Comparison of ENCODE assay signal across 11 cellular contexts in genomic region chr20:49685161-49685601, GRCh38. TPM values are rescaled to one million over a fixed set of nuclear protein-coding genes. Genes with fewer than 3 reads are reported as not detected.
DNase-seq lines count a peak whose midpoint lies in the region; TF ChIP-seq lines count a peak whose summit lies in the region.
"Had no signal": no experiment of that assay in that cellular context is flagged by ENCODE, and none has a peak within 500 bp of the region (broad histone marks: within the 10 kb centered on the region; RNA-seq: fewer than 3 reads in every experiment).

No MANE protein-coding gene starts in this region.

- POLR2A ChIA-PET in AG04450 (lab: Yijun Ruan, JAX) = interaction anchor here (0.6 to 0.7 kb wide), 2 partner anchors 128 to 887 kb away, joined by 3 read pairs; partner anchors contain the start of gene SLC9A8

- H3K36me3 ChIP-seq in prostate gland = no peaks in the 10 kb centered on the region

- DNase-seq in AG04450 (ENCODE audit: low read depth, low spot score) = no peak
- DNase-seq in HFFc6 = no peak
- DNase-seq in myocyte (ENCODE audit: low read depth) = peak; percentile 30
- DNase-seq in HCEC 1CT = no peak
- DNase-seq in NAMALWA (ENCODE audit: low spot score) = no peak
- DNase-seq in prostate gland (ENCODE audit: low spot score) = no peak
- no peak for DNase-seq in stimulated activated CD8-positive, alpha-beta memory T cell treated with anti-CD3 and anti-CD28 coated beads, Interleukin-4, amount 100 ng/mL, for 48 hours
- DNase-seq: COR-L47, NCI-H446 treated with DMSO at 0.1 percent for 48 hours had no signal

- no peaks in the 10 kb centered on the region for H3K4me1 ChIP-seq in prostate gland (replicated peaks)

- intact Hi-C loops in prostate gland (cut with DNase I) = no loop called here

- H3K27me3 Mint-ChIP-seq in HFFc6 (ENCODE audit: insufficient read depth) (no peaks in the 10 kb centered on the region), brain (no peaks in the 10 kb centered on the region)

- H3K27me3 ChIP-seq in AG04450 (ENCODE audit: control insufficient read depth, insufficient read depth, low read length) (no peaks in the 10 kb centered on the region), prostate gland (replicated peaks; ENCODE audit: insufficient read depth) (no peaks in the 10 kb centered on the region)

- H3K4me3 ChIP-seq in AG04450 (ENCODE audit: low read depth, low read length) (no peak overlapping the region), prostate gland (no peak overlapping the region)

- H3K27ac Mint-ChIP-seq in HFFc6 (peak overlapping the region; percentile 62), brain (peak overlapping the region; percentile 39 to 93 (median 83))

- TF ChIP-seq POLR2A in prostate gland (IDR thresholded peaks at IDR 0.05) = no peak

- H3K4me3 Mint-ChIP-seq in HFFc6 = no peak overlapping the region
- peak overlapping the region in 2 of 5 experiments; percentile 16 to 60 for H3K4me3 Mint-ChIP-seq in brain

- TF ChIP-seq CTCF in AG04450 (IDR thresholded peaks at IDR 0.05; ENCODE audit: low read depth, low read length) = no peak
- no peak for TF ChIP-seq CTCF in HFFc6 (IDR thresholded peaks at IDR 0.05)
- TF ChIP-seq CTCF in brain (conservative IDR thresholded peaks at IDR 0.05) = no peak
- TF ChIP-seq CTCF in prostate gland (IDR thresholded peaks at IDR 0.05) = no peak

- WGBS in prostate gland = 52% methylated on average over 4 of the region's 4 CpGs

- H3K9me3 ChIP-seq in AG04450 (ENCODE audit: control insufficient read depth, insufficient read depth, low read length) = no peaks in the 10 kb centered on the region
- H3K9me3 ChIP-seq in prostate gland = no peaks in the 10 kb centered on the region

- H3K4me1 Mint-ChIP-seq in HFFc6 (ENCODE audit: low read depth) (peaks cover 48% of the 10 kb centered on the region), brain (peaks cover 85% of the 10 kb centered on the region)

- H3K9me3 Mint-ChIP-seq in HFFc6 (no peaks in the 10 kb centered on the region), brain (no peaks in the 10 kb centered on the region)

- H3K27ac ChIP-seq in AG04450 (ENCODE audit: low read depth, low read length) = peak overlapping the region; percentile 55
- no peak overlapping the region for H3K27ac ChIP-seq in prostate gland
- H3K27ac ChIP-seq: WERI-Rb-1 had no signal

- CTCF ChIA-PET in AG04450 (lab: Charles Lee) = interaction anchor here (0.6 to 0.9 kb wide), 3 partner anchors 9 to 161 kb away, joined by 3 to 5 read pairs (median 3); no protein-coding TSS in a partner anchor

- H3K36me3 Mint-ChIP-seq in HFFc6 (ENCODE audit: low read depth) (peaks cover 15% of the 10 kb centered on the region), brain (peaks cover 27% of the 10 kb centered on the region)

RNA-seq across cellular contexts. Expression of gene B4GALT5, which starts 28.5 kb away (rescaled TPM):
- 28.0 and 32.5 TPM in 2 replicates for polyA plus RNA-seq in AG04450 (2011; rRNA removed)
- 27.6 and 28.3 TPM in 2 replicates for polyA minus RNA-seq in AG04450 (2011; rRNA and poly(A)+ RNA removed)
- 10 to 100 TPM; 19.7 to 25.0 (median 21.9) TPM for total RNA-seq in HFFc6 (2021; fragmentation: NEBNext Ultra II Directional; extraction: Animal tissue kit (Norgen Biotek cat#: 25700))
- polyA plus RNA-seq in brain (ENCODE audit: insufficient read depth, low read depth, low replicate concordance) = 79.2 TPM
- 35.8 and 37.3 TPM in 2 replicates for total RNA-seq in myocyte
- 28.1 TPM for polyA plus RNA-seq in myocyte (2012)
- 10 to 100 TPM; 17.8 to 53.7 TPM for total RNA-seq in prostate gland
